24 cellular contexts compared by ENCODE assay signal in genomic region chr2:5730386-5730785, GRCh38. TPM values are rescaled to one million over a fixed set of nuclear protein-coding genes. Genes with fewer than 3 reads are reported as not detected.
"Had no signal": no experiment of that assay in that cellular context is flagged by ENCODE, and none has a peak within 500 bp of the region (broad histone marks: within the 10 kb centered on the region; RNA-seq: fewer than 3 reads in every experiment).

No MANE protein-coding gene starts in this region.

- H3K27ac ChIP-seq: brain microvascular endothelial cell, cardiac muscle cell, KMS-11, PC-9 had no signal

- H3K4me3 ChIP-seq: cardiac muscle cell, PC-9 had no signal

- H3K27me3 ChIP-seq: brain microvascular endothelial cell, cardiac muscle cell had no signal

- H2AFZ ChIP-seq: PC-9 had no signal

- FAIRE-seq: astrocyte had no signal

- H3K4me2 ChIP-seq: KMS-11, PC-9 had no signal

- H3K36me3 ChIP-seq: brain microvascular endothelial cell, cardiac muscle cell had no signal

- H3K9ac ChIP-seq: KMS-11 had no signal

- DNase-seq: activated CD4-positive, alpha-beta T cell treated with anti-CD3 and anti-CD28 coated beads for 48 hours; activated CD4-positive, alpha-beta T cell treated with anti-CD3 and anti-CD28 coated beads, Interleukin-2, amount 50 U/mL, for 48 hours; activated CD4-positive, CD25-positive, alpha-beta regulatory T cell treated with anti-CD3 and anti-CD28 coated beads, Interleukin-2, amount 50 U/mL, for 72 hours; activated CD8-positive, alpha-beta memory T cell treated with anti-CD3 and anti-CD28 coated beads, Interleukin-2, amount 10 ng/mL, durations not matched to agents 7 days and 5 days; activated effector memory CD4-positive, alpha-beta T cell treated with Interleukin-2 at 50 U/mL for 16 hours; activated naive CD4-positive, alpha-beta T cell; activated T-cell treated with anti-CD3 and anti-CD28 coated beads, Interleukin-2, amount 50 U/mL, for 24 hours; brain microvascular endothelial cell; MM.1S; NCI-H1105; NCI-H1436; NCI-H1694 treated with DMSO at 0.1 percent for 48 hours; NCI-H2029 treated with DMSO at 0.1 percent for 48 hours; NCI-H2171; NCI-H2227 treated with DMSO at 0.1 percent for 48 hours; NCI-H446 treated with DMSO at 0.1 percent for 48 hours; NCI-H526 treated with DMSO at 0.1 percent for 48 hours; PC-9; SHP77 treated with DMSO at 0.1 percent for 48 hours had no signal

RNA-seq across cellular contexts. Expression of gene SOX11, which starts 38.2 kb away (rescaled TPM):
- total RNA-seq: activated CD8-positive, alpha-beta memory T cell treated with anti-CD3 and anti-CD28 coated beads, Interleukin-2, amount 10 ng/mL, durations not matched to agents 7 days and 5 days; activated T-helper 1 cell treated with anti-CD3 and anti-CD28 coated beads, Interleukin-12 subunit alpha, Interleukin-12 subunit beta, Interleukin-2, Interleukin-4 antibody, amounts not matched to agents 30 ng/mL and 10 ng/mL and 1 ng/mL, durations not matched to agents 14 hours and 24 hours and 36 hours; PC-9; SK-MEL-5 had no signal
